ENCODE assay signal across 20 cellular contexts in the genomic region with DNA sequence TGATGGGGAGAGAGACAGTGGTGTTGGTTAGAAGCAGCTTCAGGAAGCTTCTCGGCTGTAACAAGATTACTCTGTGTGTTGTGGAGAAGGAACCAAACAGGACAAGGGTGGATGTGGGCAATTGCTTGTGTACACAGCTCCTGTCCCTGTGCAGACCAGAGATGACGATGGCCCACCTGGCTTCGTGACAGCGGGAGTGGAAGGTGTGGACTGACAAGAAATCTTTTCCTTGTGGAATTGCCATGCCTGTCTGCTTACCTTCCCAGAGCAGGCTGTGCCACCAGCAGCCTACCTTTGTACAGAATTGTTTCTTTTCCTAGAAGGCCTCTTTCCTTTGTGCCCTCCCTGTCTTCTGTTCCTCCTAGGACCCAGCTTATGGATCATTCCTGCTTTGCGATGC.
DNase-seq lines count a peak whose midpoint lies in the region; ATAC-seq and TF ChIP-seq lines count a peak whose summit lies in the region.
"Had no signal": no experiment of that assay in that cellular context is flagged by ENCODE, and none has a peak within 500 bp of the region (broad histone marks: within the 10 kb centered on the region; RNA-seq: fewer than 3 reads in every experiment).

No MANE protein-coding gene starts in this region.

- POLR2A ChIA-PET in Caco-2 (lab: Charles Lee) = no interaction called here

- ATAC-seq in mucosa of descending colon (peak; percentile 28), GM21717 (IDR thresholded peaks at IDR 0.05; ENCODE audit: unreplicated experiment) (no peak), HG02678 (IDR thresholded peaks at IDR 0.05; ENCODE audit: unreplicated experiment) (no peak)

- H3K4me1 ChIP-seq in Caco-2 = no peaks in the 10 kb centered on the region
- peaks cover 4% of the 10 kb centered on the region for H3K4me1 ChIP-seq in mucosa of descending colon (ENCODE audit: low read depth)
- no peaks in the 10 kb centered on the region for H3K4me1 ChIP-seq in prostate gland (replicated peaks)

- CTCF ChIA-PET in Caco-2 (lab: Charles Lee) = no interaction called here

- H3K4me3 ChIP-seq in Caco-2 (ENCODE audit: low read depth, low read length) (no peak overlapping the region), mucosa of descending colon (no peak overlapping the region), prostate gland (no peak overlapping the region)

- H3K4me1 Mint-ChIP-seq in Caco-2 (ENCODE audit: low read depth, unreplicated experiment) (peaks cover 26% of the 10 kb centered on the region), chondrocyte (ENCODE audit: low read depth) (peaks cover 57% of the 10 kb centered on the region)

- H3K9me3 Mint-ChIP-seq in Caco-2 (ENCODE audit: unreplicated experiment) (no peaks in the 10 kb centered on the region), chondrocyte (ENCODE audit: low read depth) (no peaks in the 10 kb centered on the region)
- H3K9me3 Mint-ChIP-seq: CD4-positive, alpha-beta T cell had no signal

- no peak overlapping the region for H3K27ac ChIP-seq in prostate gland

- H3K36me3 ChIP-seq in Caco-2 (ENCODE audit: control insufficient read depth, insufficient read depth, low read length) = peaks cover 1% of the 10 kb centered on the region; the same call in 1 of the 2 replicates
- H3K36me3 ChIP-seq in mucosa of descending colon (ENCODE audit: low read depth) = no peaks in the 10 kb centered on the region
- H3K36me3 ChIP-seq in prostate gland = no peaks in the 10 kb centered on the region

- H3K27me3 ChIP-seq in Caco-2 (replicated peaks; ENCODE audit: control insufficient read depth, insufficient read depth, low read length) (no peaks in the 10 kb centered on the region), prostate gland (replicated peaks; ENCODE audit: insufficient read depth) (no peaks in the 10 kb centered on the region)

- H3K36me3 Mint-ChIP-seq in Caco-2 (ENCODE audit: insufficient read depth, unreplicated experiment) (peaks cover 27% of the 10 kb centered on the region), chondrocyte (ENCODE audit: low read depth) (peaks cover 24% of the 10 kb centered on the region)

- 87% methylated on average over 5 of the region's 5 CpGs for WGBS in prostate gland

- TF ChIP-seq CTCF in Caco-2 (IDR thresholded peaks at IDR 0.05; ENCODE audit: insufficient read depth in 1 of 2, low read depth in 1 of 2, low read length in 1 of 2, severe bottlenecking in 1 of 2, unreplicated experiment in 1 of 2) = no peak
- no peak for TF ChIP-seq CTCF in chondrocyte (IDR thresholded peaks at IDR 0.05)
- TF ChIP-seq CTCF in mucosa of descending colon (IDR thresholded peaks at IDR 0.05) = no peak
- TF ChIP-seq CTCF in prostate gland (IDR thresholded peaks at IDR 0.05) = no peak

- no peak for DNase-seq in Caco-2
- no peak for DNase-seq in chondrocyte (ENCODE audit: low spot score)
- DNase-seq in mucosa of descending colon = peak in 2 of 3 donors; percentile 38 to 77
- DNase-seq in prostate gland (ENCODE audit: low spot score) = peak; percentile 21
- no peak for DNase-seq in pons (ENCODE audit: low spot score)
- DNase-seq in foreskin melanocyte = no peak
- DNase-seq: AML-193; CD4-positive, alpha-beta T cell; DMS79 treated with DMSO at 0.1 percent for 48 hours; GOT3; KBM-7; NCI-H1436; NCI-H2029 treated with DMSO at 0.1 percent for 48 hours; NCI-H2171 treated with DMSO at 0.1 percent for 48 hours; NCI-H446 treated with DMSO at 0.1 percent for 48 hours; NK-92 treated with Interleukin-12 subunit alpha and Interleukin-12 subunit beta, amount 100 ng/mL, for 24 hours; OCI-M1; RPMI8226 had no signal

- intact Hi-C loops in Caco-2 (cut with micrococcal nuclease; ENCODE audit: unreplicated experiment) (no loop called here), mucosa of descending colon (cut with DNase I, micrococcal nuclease) (no loop called here), prostate gland (cut with DNase I) (no loop called here)

- H3K27me3 Mint-ChIP-seq in Caco-2 (ENCODE audit: insufficient read depth, unreplicated experiment) = no peaks in the 10 kb centered on the region
- H3K27me3 Mint-ChIP-seq in chondrocyte (ENCODE audit: low read depth) = no peaks in the 10 kb centered on the region

- H3K9me3 ChIP-seq in Caco-2 = no peaks in the 10 kb centered on the region
- no peaks in the 10 kb centered on the region for H3K9me3 ChIP-seq in mucosa of descending colon
- H3K9me3 ChIP-seq in prostate gland = no peaks in the 10 kb centered on the region

- H3K27ac Mint-ChIP-seq in Caco-2 (ENCODE audit: unreplicated experiment) (peak overlapping the region; percentile 34), chondrocyte (ENCODE audit: unreplicated experiment) (peak overlapping the region; percentile 23)
- H3K27ac Mint-ChIP-seq: CD4-positive, alpha-beta T cell had no signal

- H3K4me3 Mint-ChIP-seq in Caco-2 (ENCODE audit: unreplicated experiment) (no peak overlapping the region), chondrocyte (ENCODE audit: unreplicated experiment) (no peak overlapping the region)
- H3K4me3 Mint-ChIP-seq: CD4-positive, alpha-beta T cell had no signal

- no TSS peak for BruUV-seq in Caco-2 (replicated peaks; lab: Mats Ljungman, UMichigan)

- TF ChIP-seq POLR2A in prostate gland (IDR thresholded peaks at IDR 0.05) = no peak

Comparison
In these comparisons a context has a peak if more than half of its experiments do, and no peak if none do; other contexts are left out.
1. DNase-seq: peak in mucosa of descending colon (2 of 3) and prostate gland (single experiment); none in Caco-2 (0 of 2), chondrocyte (single experiment), pons (single experiment) and foreskin melanocyte (single experiment).